Comparison of ENCODE assay signal across 16 cellular contexts in genomic region chr14:67068246-67068645, GRCh38.
DNase-seq lines count a peak whose midpoint lies in the region; ATAC-seq and TF ChIP-seq lines count a peak whose summit lies in the region.
"Had no signal": no experiment of that assay in that cellular context is flagged by ENCODE, and none has a peak within 500 bp of the region (broad histone marks: within the 10 kb centered on the region; RNA-seq: fewer than 3 reads in every experiment).

No MANE protein-coding gene starts in this region.

- 19 to 44% methylated on average over 1 of the region's 1 CpG for WGBS in heart right ventricle, 2 donors

- no peaks in the 10 kb centered on the region for H3K9me3 ChIP-seq in cardiac muscle cell (ENCODE audit: low read depth)
- peaks cover 0 to 5% (median 0%) of the 10 kb centered on the region in 11 donors for H3K9me3 ChIP-seq in heart right ventricle

- H3K27me3 ChIP-seq in cardiac muscle cell (no peaks in the 10 kb centered on the region), heart right ventricle (no peaks in the 10 kb centered on the region)

- intact Hi-C loops in heart right ventricle (cut with DNase I) = no loop called here

- peaks cover 20% of the 10 kb centered on the region for H3K4me1 ChIP-seq in cardiac muscle cell (ENCODE audit: low read depth)
- H3K4me1 ChIP-seq in heart right ventricle = peaks cover 0 to 23% (median 10%) of the 10 kb centered on the region in 9 donors

- DNase-seq in cardiac muscle cell (ENCODE audit: low read depth in 1 of 2, low spot score in 1 of 2) = peak in 1 of 2 donors; percentile 24
- no peak for DNase-seq in heart right ventricle
- peak; percentile 10 for DNase-seq in astrocyte of the hippocampus (ENCODE audit: low read depth, low spot score)
- DNase-seq in fibroblast of the aortic adventitia (ENCODE audit: low read depth) = peak; percentile 57
- DNase-seq in superior temporal gyrus (ENCODE audit: extremely low spot score) = peak; percentile 17
- DNase-seq in NCI-H1092 treated with DMSO at 0.1 percent for 48 hours (lab: John Stamatoyannopoulos, UW) = no peak
- DNase-seq: COR-L47, DMS153, HFFc6, NCI-H1105 treated with DMSO at 0.1 percent for 48 hours, NCI-H187 treated with DMSO at 0.1 percent for 48 hours, NCI-H510A, NCI-H82 had no signal

- no peaks in the 10 kb centered on the region for H3K36me3 ChIP-seq in cardiac muscle cell
- H3K36me3 ChIP-seq in heart right ventricle = peaks cover 0 to 2% (median 0%) of the 10 kb centered on the region in 9 donors

- no peak overlapping the region for H3K4me3 ChIP-seq in cardiac muscle cell
- H3K4me3 ChIP-seq in heart right ventricle = no peak overlapping the region
- no peak overlapping the region for H3K4me3 ChIP-seq in fibroblast of the aortic adventitia (ENCODE audit: low read depth, low read length)

- ATAC-seq in heart right ventricle = no peak
- ATAC-seq in GM18909 (IDR thresholded peaks at IDR 0.05; ENCODE audit: poor library complexity, unreplicated experiment) = no peak
- ATAC-seq in HG03432 (IDR thresholded peaks at IDR 0.05; ENCODE audit: unreplicated experiment) = no peak
- ATAC-seq: Panc1 had no signal

- no peak for TF ChIP-seq CTCF in cardiac muscle cell (IDR thresholded peaks at IDR 0.05; ENCODE audit: low read depth, low read length)
- TF ChIP-seq CTCF in heart right ventricle (IDR thresholded peaks at IDR 0.05) = no peak
- TF ChIP-seq CTCF in fibroblast of the aortic adventitia (IDR thresholded peaks at IDR 0.05; ENCODE audit: insufficient read depth, low read length) = no peak

- H3K27ac ChIP-seq in cardiac muscle cell (peak overlapping the region; percentile 86), heart right ventricle (no peak overlapping the region)

Comparison
In these comparisons a context has a peak if more than half of its experiments do, and no peak if none do; other contexts are left out.
1. DNase-seq: peak in astrocyte of the hippocampus (single experiment), fibroblast of the aortic adventitia (single experiment) and superior temporal gyrus (single experiment); none in heart right ventricle (0 of 2) and NCI-H1092 treated with DMSO at 0.1 percent for 48 hours (single experiment).